ENCODE assay signal across 10 cellular contexts in the genomic region with DNA sequence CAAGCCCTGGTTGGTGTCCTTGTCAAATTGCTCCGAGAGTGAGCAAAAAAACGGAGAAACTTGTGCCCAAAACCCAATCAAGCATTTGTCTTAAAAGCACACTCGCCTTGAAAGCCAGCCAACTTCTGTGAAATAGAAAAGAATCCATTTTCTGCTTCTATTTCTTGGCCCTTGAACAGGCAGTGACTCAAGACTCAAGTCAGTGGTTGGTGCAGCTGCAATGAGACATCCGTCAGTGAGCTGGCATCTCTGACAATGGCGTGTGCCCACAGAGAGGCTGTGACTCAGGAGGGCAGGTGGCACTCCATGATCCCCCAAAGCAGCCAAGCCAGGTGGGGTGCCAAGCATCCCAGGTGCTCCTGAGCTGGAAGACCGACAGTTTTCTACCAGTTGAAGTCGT.
DNase-seq lines count a peak whose midpoint lies in the region.
"Had no signal": no experiment of that assay in that cellular context is flagged by ENCODE, and none has a peak within 500 bp of the region (broad histone marks: within the 10 kb centered on the region; RNA-seq: fewer than 3 reads in every experiment).

No MANE protein-coding gene starts in this region.

- DNase-seq in NCI-H1436 (lab: John Stamatoyannopoulos, UW) (peak; percentile 32), NCI-H1436 treated with DMSO at 0.1 percent for 48 hours (lab: John Stamatoyannopoulos, UW) (no peak), RKO (ENCODE audit: low spot score) (peak; percentile 84), fibroblast of gingiva (ENCODE audit: low read depth) (peak; percentile 66), superior temporal gyrus (ENCODE audit: extremely low spot score) (peak; percentile 81), NOMO-1 treated with DMSO at 0.1 percent for 48 hours (lab: John Stamatoyannopoulos, UW; ENCODE audit: unreplicated experiment) (no peak), UCSD-AML1 (lab: John Stamatoyannopoulos, UW; ENCODE audit: unreplicated experiment) (no peak)
- DNase-seq in activated effector memory CD4-positive, alpha-beta T cell treated with Interleukin-2 at 50 U/mL for 16 hours, result no peak
- DNase-seq: activated CD4-positive, CD25-positive, alpha-beta regulatory T cell treated with anti-CD3 and anti-CD28 coated beads, Interleukin-2, amount 50 U/mL, for 72 hours; mucosa of descending colon had no signal

Comparison
In these comparisons a context has a peak if more than half of its experiments do, and no peak if none do; other contexts are left out.
1. DNase-seq: peak in NCI-H1436 (single experiment), RKO (single experiment), fibroblast of gingiva (single experiment) and superior temporal gyrus (single experiment); none in NCI-H1436 treated with DMSO at 0.1 percent for 48 hours (single experiment), NOMO-1 treated with DMSO at 0.1 percent for 48 hours (single experiment), UCSD-AML1 (single experiment) and activated effector memory CD4-positive, alpha-beta T cell treated with Interleukin-2 at 50 U/mL for 16 hours (single experiment).